ENCODE assay signal across 18 cellular contexts in genomic region chr20:60402209-60403058, GRCh38.
DNase-seq lines count a peak whose midpoint lies in the region; ATAC-seq lines count a peak whose summit lies in the region.
"Had no signal": no experiment of that assay in that cellular context is flagged by ENCODE, and none has a peak within 500 bp of the region (broad histone marks: within the 10 kb centered on the region; RNA-seq: fewer than 3 reads in every experiment).

No MANE protein-coding gene starts in this region.

- no peaks in the 10 kb centered on the region for H3K4me1 Mint-ChIP-seq in activated T-helper 17 cell treated with anti-CD3 and anti-CD28 coated beads, Interleukin-2, amount 50 U/mL, for 72 hours
- peaks cover 6% of the 10 kb centered on the region for H3K4me1 Mint-ChIP-seq in stimulated activated effector memory CD8-positive, alpha-beta T cell treated with anti-CD3 and anti-CD28 coated beads, Interleukin-12 subunit alpha, Interleukin-12 subunit beta, amount 100 ng/mL, for 72 hours
- no peaks in the 10 kb centered on the region for H3K4me1 Mint-ChIP-seq in activated CD4-positive, alpha-beta memory T cell treated with anti-CD3 and anti-CD28 coated beads, Interleukin-2, amount 10 ng/mL, durations not matched to agents 7 days and 5 days

- no peak overlapping the region for H3K4me3 Mint-ChIP-seq in activated T-helper 17 cell treated with anti-CD3 and anti-CD28 coated beads, Interleukin-2, amount 50 U/mL, for 72 hours
- H3K4me3 Mint-ChIP-seq in stimulated activated effector memory CD8-positive, alpha-beta T cell treated with anti-CD3 and anti-CD28 coated beads, Interleukin-12 subunit alpha, Interleukin-12 subunit beta, amount 100 ng/mL, for 72 hours = no peak overlapping the region
- H3K4me3 Mint-ChIP-seq in activated CD4-positive, alpha-beta memory T cell treated with anti-CD3 and anti-CD28 coated beads, Interleukin-2, amount 10 ng/mL, durations not matched to agents 7 days and 5 days = no peak overlapping the region
- H3K4me3 Mint-ChIP-seq: CD4-positive, alpha-beta T cell had no signal

- POLR2A ChIA-PET in activated CD4-positive, alpha-beta memory T cell treated with anti-CD3 and anti-CD28 coated beads, Interleukin-2, amount 10 ng/mL, durations not matched to agents 7 days and 5 days (lab: Charles Lee) = no interaction called here

- peaks cover 8% of the 10 kb centered on the region for H3K27me3 Mint-ChIP-seq in activated T-helper 17 cell treated with anti-CD3 and anti-CD28 coated beads, Interleukin-2, amount 50 U/mL, for 72 hours
- no peaks in the 10 kb centered on the region for H3K27me3 Mint-ChIP-seq in activated CD4-positive, alpha-beta memory T cell treated with anti-CD3 and anti-CD28 coated beads, Interleukin-2, amount 10 ng/mL, durations not matched to agents 7 days and 5 days

- peaks cover 10% of the 10 kb centered on the region for H3K9me3 Mint-ChIP-seq in activated T-helper 17 cell treated with anti-CD3 and anti-CD28 coated beads, Interleukin-2, amount 50 U/mL, for 72 hours
- peaks cover 6% of the 10 kb centered on the region for H3K9me3 Mint-ChIP-seq in stimulated activated effector memory CD8-positive, alpha-beta T cell treated with anti-CD3 and anti-CD28 coated beads, Interleukin-12 subunit alpha, Interleukin-12 subunit beta, amount 100 ng/mL, for 72 hours
- H3K9me3 Mint-ChIP-seq in activated CD4-positive, alpha-beta memory T cell treated with anti-CD3 and anti-CD28 coated beads, Interleukin-2, amount 10 ng/mL, durations not matched to agents 7 days and 5 days = peaks cover 4% of the 10 kb centered on the region

- peak; percentile 59 for DNase-seq in Jurkat, Clone E6-1 (ENCODE audit: low read depth, low spot score)
- DNase-seq in stimulated activated effector memory CD8-positive, alpha-beta T cell treated with anti-CD3 and anti-CD28 coated beads, Interleukin-12 subunit alpha, Interleukin-12 subunit beta, amount 100 ng/mL, for 72 hours (ENCODE audit: low spot score in 2 of 2) = no peak
- no peak for DNase-seq in activated CD4-positive, alpha-beta memory T cell treated with anti-CD3 and anti-CD28 coated beads, Interleukin-2, amount 10 ng/mL, durations not matched to agents 7 days and 5 days
- DNase-seq in head of caudate nucleus (no peak), hepatic stellate cell (ENCODE audit: low spot score) (no peak)
- DNase-seq: AML-193; CD4-positive, alpha-beta T cell; DMS53; Karpas-422; NCI-H1105; NCI-H187; NCI-H446; NCI-H69 had no signal

- no peak overlapping the region for H3K27ac Mint-ChIP-seq in activated T-helper 17 cell treated with anti-CD3 and anti-CD28 coated beads, Interleukin-2, amount 50 U/mL, for 72 hours
- no peak overlapping the region for H3K27ac Mint-ChIP-seq in stimulated activated effector memory CD8-positive, alpha-beta T cell treated with anti-CD3 and anti-CD28 coated beads, Interleukin-12 subunit alpha, Interleukin-12 subunit beta, amount 100 ng/mL, for 72 hours
- no peak overlapping the region for H3K27ac Mint-ChIP-seq in activated CD4-positive, alpha-beta memory T cell treated with anti-CD3 and anti-CD28 coated beads, Interleukin-2, amount 10 ng/mL, durations not matched to agents 7 days and 5 days
- H3K27ac Mint-ChIP-seq: CD4-positive, alpha-beta T cell had no signal

- no peaks in the 10 kb centered on the region for H3K36me3 Mint-ChIP-seq in activated T-helper 17 cell treated with anti-CD3 and anti-CD28 coated beads, Interleukin-2, amount 50 U/mL, for 72 hours (ENCODE audit: low read depth)
- no peaks in the 10 kb centered on the region for H3K36me3 Mint-ChIP-seq in stimulated activated effector memory CD8-positive, alpha-beta T cell treated with anti-CD3 and anti-CD28 coated beads, Interleukin-12 subunit alpha, Interleukin-12 subunit beta, amount 100 ng/mL, for 72 hours
- H3K36me3 Mint-ChIP-seq in activated CD4-positive, alpha-beta memory T cell treated with anti-CD3 and anti-CD28 coated beads, Interleukin-2, amount 10 ng/mL, durations not matched to agents 7 days and 5 days (ENCODE audit: low read depth) = no peaks in the 10 kb centered on the region

- intact Hi-C loops in head of caudate nucleus (cut with DNase I) = no loop called here

- no peak overlapping the region for H3K4me3 ChIP-seq in Jurkat, Clone E6-1 (ENCODE audit: low read length)
- H3K4me3 ChIP-seq: HAP-1, MG63 had no signal

- CTCF ChIA-PET in activated CD4-positive, alpha-beta memory T cell treated with anti-CD3 and anti-CD28 coated beads, Interleukin-2, amount 10 ng/mL, durations not matched to agents 7 days and 5 days (lab: Charles Lee) = no interaction called here

- peak; percentile 52 for ATAC-seq in GM18867 (IDR thresholded peaks at IDR 0.05; ENCODE audit: unreplicated experiment)
- ATAC-seq in activated T-helper 17 cell treated with anti-CD3 and anti-CD28 coated beads, Interleukin-2, amount 50 U/mL, for 72 hours (replicated peaks) = peak; percentile 45
- peak; percentile 45 for ATAC-seq in stimulated activated effector memory CD8-positive, alpha-beta T cell treated with anti-CD3 and anti-CD28 coated beads, Interleukin-12 subunit alpha, Interleukin-12 subunit beta, amount 100 ng/mL, for 72 hours
- ATAC-seq: HepG2 had no signal
